Comparison of ENCODE assay signal across 24 cellular contexts in the genomic region with DNA sequence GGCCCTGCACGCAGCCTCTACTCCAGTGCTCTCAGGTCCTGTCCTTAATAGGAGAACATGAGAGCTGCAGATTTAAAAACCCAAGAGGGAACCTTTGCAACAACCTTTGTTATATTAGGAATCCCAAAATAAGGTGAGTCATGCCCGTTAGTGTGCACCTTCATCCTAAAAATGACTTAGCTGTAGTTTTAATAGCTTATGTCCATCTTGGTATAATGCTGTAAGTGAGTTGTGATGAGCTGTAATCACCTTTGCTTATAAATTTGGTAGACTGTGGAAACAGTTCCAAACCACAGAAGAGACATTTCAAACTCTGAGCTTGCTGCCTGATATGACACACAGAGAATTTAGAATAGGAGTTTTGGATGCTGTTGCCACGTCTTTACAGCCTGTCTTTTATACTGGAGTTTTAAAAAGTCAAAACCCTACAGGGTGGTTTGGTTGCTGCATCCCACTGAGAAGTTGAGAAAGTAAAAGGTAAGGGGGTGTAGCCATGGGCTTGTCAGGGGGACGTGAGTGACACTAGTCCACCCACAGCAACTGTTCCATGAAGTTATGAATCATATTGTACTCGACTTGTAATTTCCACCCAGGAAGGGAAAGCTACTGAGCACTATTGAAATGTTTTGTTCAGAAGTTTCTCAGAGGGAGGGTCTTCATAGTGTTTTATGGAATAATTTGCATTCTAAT. TPM values are rescaled to one million over a fixed set of nuclear protein-coding genes. Genes with fewer than 3 reads are reported as not detected.
DNase-seq lines count a peak whose midpoint lies in the region; TF ChIP-seq lines count a peak whose summit lies in the region.
"Had no signal": no experiment of that assay in that cellular context is flagged by ENCODE, and none has a peak within 500 bp of the region (broad histone marks: within the 10 kb centered on the region; RNA-seq: fewer than 3 reads in every experiment).

No MANE protein-coding gene starts in this region.

- H3K4me3 ChIP-seq in fibroblast of lung (replicated peaks in 1 of 4; ENCODE audit: control extremely low read depth in 1 of 4, insufficient read depth in 1 of 4, low read depth in 3 of 4, low read length in 4 of 4) (no peak overlapping the region), colonic mucosa (no peak overlapping the region)
- H3K4me3 ChIP-seq: HAP-1, pancreas, right lobe of liver, transverse colon had no signal

- no peaks in the 10 kb centered on the region for H3K79me2 ChIP-seq in fibroblast of lung (ENCODE audit: control insufficient read depth, insufficient read depth, low read length)

- H3K36me3 ChIP-seq in fibroblast of lung (ENCODE audit: control insufficient read depth, insufficient read depth, low read length) (no peaks in the 10 kb centered on the region), colonic mucosa (no peaks in the 10 kb centered on the region)
- H3K36me3 ChIP-seq: BE2C, HAP-1, pancreas, right lobe of liver, transverse colon had no signal

- no peaks in the 10 kb centered on the region for H4K20me1 ChIP-seq in fibroblast of lung (ENCODE audit: control insufficient read depth, extremely low read depth, insufficient read depth, low read length)

- H3K27me3 ChIP-seq in fibroblast of lung (ENCODE audit: control insufficient read depth, insufficient read depth, low read length) (no peaks in the 10 kb centered on the region), colonic mucosa (no peaks in the 10 kb centered on the region)
- H3K27me3 ChIP-seq: BE2C, foreskin keratinocyte, pancreas, right lobe of liver, transverse colon had no signal

- intact Hi-C loops in colonic mucosa (cut with DNase I), result no loop called here

- H3K4me1 ChIP-seq in fibroblast of lung (ENCODE audit: control insufficient read depth, extremely low read depth, insufficient read depth, low read length) (no peaks in the 10 kb centered on the region), colonic mucosa (no peaks in the 10 kb centered on the region)
- H3K4me1 ChIP-seq: BE2C, HAP-1, pancreas, right lobe of liver, transverse colon had no signal

- peak; percentile 39 for DNase-seq in activated CD4-positive, alpha-beta T cell treated with anti-CD3 and anti-CD28 coated beads for 48 hours
- no peak for DNase-seq in activated CD4-positive, alpha-beta T cell treated with anti-CD3 and anti-CD28 coated beads, Interleukin-2, amount 50 U/mL, for 1 hour
- DNase-seq in stimulated activated CD4-positive, alpha-beta T cell treated with anti-CD3 and anti-CD28 coated beads, Interleukin-4, amount 100 ng/mL, for 24 hours, result peak; percentile 50
- DNase-seq in stimulated activated CD4-positive, alpha-beta T cell treated with anti-CD3 and anti-CD28 coated beads, Interleukin-4, amount 100 ng/mL, for 1 hour, result no peak
- peak in 1 of 2 donors; percentile 12 for DNase-seq in fibroblast of lung (ENCODE audit: low read depth in 2 of 2)
- no peak for DNase-seq in colonic mucosa
- no peak for DNase-seq in CD1c-positive myeloid dendritic cell (ENCODE audit: extremely low spot score)
- DNase-seq in SW 1271 (lab: John Stamatoyannopoulos, UW), result no peak
- DNase-seq: BE2C; cerebellar nuclear complex; effector CD4-positive, alpha-beta T cell; foreskin keratinocyte; GF-D8; hippocampal formation; KG1; left ventricle myocardium superior; naive thymus-derived CD8-positive, alpha-beta T cell; NCI-H187 treated with DMSO at 0.1 percent for 48 hours; pancreas; right lobe of liver; SK-N-SH; transverse colon had no signal

- H3K9ac ChIP-seq in fibroblast of lung (ENCODE audit: insufficient read depth, low read length) (no peak overlapping the region), colonic mucosa (ENCODE audit: low read depth in 2 of 2, low read length in 2 of 2) (no peak overlapping the region)
- H3K9ac ChIP-seq: SK-N-SH had no signal

- no peaks in the 10 kb centered on the region for H3K9me3 ChIP-seq in fibroblast of lung (ENCODE audit: control insufficient read depth, insufficient read depth, low read depth, low read length)
- H3K9me3 ChIP-seq in colonic mucosa, result no peaks in the 10 kb centered on the region
- H3K9me3 ChIP-seq: BE2C, HAP-1, pancreas, right lobe of liver, SK-N-SH, transverse colon had no signal

- no peak overlapping the region for H2AFZ ChIP-seq in fibroblast of lung (ENCODE audit: low read length)

- no peak for TF ChIP-seq CTCF in fibroblast of lung (conservative IDR thresholded peaks at IDR 0.05 in 1 of 2, IDR thresholded peaks at IDR 0.05 in 1 of 2; ENCODE audit: low read depth in 1 of 2, low read length in 2 of 2)
- TF ChIP-seq CTCF in colonic mucosa (IDR thresholded peaks at IDR 0.05), result no peak

- H3K27ac ChIP-seq in fibroblast of lung (ENCODE audit: insufficient read depth, low read length) (no peak overlapping the region), colonic mucosa (no peak overlapping the region)
- H3K27ac ChIP-seq: foreskin keratinocyte, pancreas, right lobe of liver, transverse colon, VCaP had no signal

- H3K4me2 ChIP-seq in fibroblast of lung (ENCODE audit: extremely low read depth, insufficient read depth, low read length), result peak overlapping the region; percentile 5
- H3K4me2 ChIP-seq: SK-N-SH had no signal

RNA-seq across cellular contexts. Expression of a gene that starts 27.4 kb away (rescaled TPM):
- total RNA-seq in fibroblast of lung (54.7 and 72.0 TPM in 2 replicates), colonic mucosa (100 to 1,000 TPM in 1 of 2 donors, 10 to 100 TPM in 1; 68.1 to 101 TPM)
- polyA plus RNA-seq in fibroblast of lung, result 91.7 and 96.2 TPM in 2 replicates
- 63.4 and 74.1 TPM in 2 replicates for polyA plus RNA-seq in fibroblast of lung (2012)
- polyA minus RNA-seq in fibroblast of lung (ENCODE audit: low replicate concordance), result 18.0 and 43.0 TPM in 2 replicates

Comparison
In these comparisons a context has a peak if more than half of its experiments do, and no peak if none do; other contexts are left out.
1. DNase-seq: peak in activated CD4-positive, alpha-beta T cell treated with anti-CD3 and anti-CD28 coated beads for 48 hours (single experiment) and stimulated activated CD4-positive, alpha-beta T cell treated with anti-CD3 and anti-CD28 coated beads, Interleukin-4, amount 100 ng/mL, for 24 hours (single experiment); none in activated CD4-positive, alpha-beta T cell treated with anti-CD3 and anti-CD28 coated beads, Interleukin-2, amount 50 U/mL, for 1 hour (single experiment), stimulated activated CD4-positive, alpha-beta T cell treated with anti-CD3 and anti-CD28 coated beads, Interleukin-4, amount 100 ng/mL, for 1 hour (single experiment), colonic mucosa (single experiment), CD1c-positive myeloid dendritic cell (single experiment) and SW 1271 (0 of 2).